ENCODE assay signal across 16 cellular contexts in the genomic region with DNA sequence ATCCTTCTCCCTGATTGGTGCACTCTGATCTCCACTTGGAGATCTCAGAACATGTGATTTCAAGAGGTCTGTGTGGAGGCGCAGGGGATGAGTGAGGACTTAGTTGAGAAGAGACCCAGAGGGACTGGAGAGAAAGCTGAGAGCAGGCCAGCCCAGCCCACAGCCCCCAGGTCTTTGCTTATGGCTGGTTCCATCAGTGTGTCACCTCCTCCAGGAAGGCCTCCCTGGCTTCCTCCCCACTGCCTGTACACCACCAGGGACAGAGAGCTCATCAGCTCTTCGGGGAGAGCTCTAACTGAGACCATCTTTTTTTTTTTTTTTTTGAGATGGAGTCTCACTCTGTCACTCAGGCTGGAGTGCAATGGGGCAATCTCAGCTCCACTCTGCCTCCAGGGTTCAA. TPM values are rescaled to one million over a fixed set of nuclear protein-coding genes. Genes with fewer than 3 reads are reported as not detected.
"Had no signal": no experiment of that assay in that cellular context is flagged by ENCODE, and none has a peak within 500 bp of the region (broad histone marks: within the 10 kb centered on the region; RNA-seq: fewer than 3 reads in every experiment).

No MANE protein-coding gene starts in this region.

- ATAC-seq: activated T-cell treated with anti-CD3 and anti-CD28 coated beads, Interleukin-2, amount 50 U/mL, for 72 hours; left colon had no signal

- H3K4me3 Mint-ChIP-seq: activated CD4-positive, alpha-beta memory T cell treated with anti-CD3 and anti-CD28 coated beads, Interleukin-2, amount 10 ng/mL, durations not matched to agents 7 days and 5 days had no signal

- H3K27me3 Mint-ChIP-seq: activated CD4-positive, alpha-beta memory T cell treated with anti-CD3 and anti-CD28 coated beads, Interleukin-2, amount 10 ng/mL, durations not matched to agents 7 days and 5 days; stimulated activated naive CD8-positive, alpha-beta T cell treated with anti-CD3 and anti-CD28 coated beads, Interleukin-15, Interleukin-2, amounts not matched to agents 100 ng/mL and 50 ng/mL, for 24 hours had no signal

- DNase-seq: activated CD4-positive, alpha-beta memory T cell treated with anti-CD3 and anti-CD28 coated beads, Interleukin-2, amount 10 ng/mL, durations not matched to agents 7 days and 5 days; activated CD8-positive, alpha-beta memory T cell treated with anti-CD3 and anti-CD28 coated beads, Interleukin-2, amount 50 U/mL, for 4 hours; activated gamma-delta T cell treated with Interleukin-2 at 50 U/mL for 16 hours; activated T-cell treated with anti-CD3 and anti-CD28 coated beads, Interleukin-2, amount 50 U/mL, for 72 hours; aorta; dorsolateral prefrontal cortex; left colon; nucleus accumbens; stimulated activated CD4-positive, alpha-beta T cell treated with anti-CD3 and anti-CD28 coated beads, Interleukin-2, amount 100 ng/mL, for 48 hours; T-helper 1 cell; trophoblast cell had no signal

- H3K9me3 Mint-ChIP-seq: activated CD4-positive, alpha-beta memory T cell treated with anti-CD3 and anti-CD28 coated beads, Interleukin-2, amount 10 ng/mL, durations not matched to agents 7 days and 5 days; activated T-cell treated with anti-CD3 and anti-CD28 coated beads, Interleukin-2, amount 50 U/mL, for 72 hours; stimulated activated naive CD8-positive, alpha-beta T cell treated with anti-CD3 and anti-CD28 coated beads, Interleukin-15, Interleukin-2, amounts not matched to agents 100 ng/mL and 50 ng/mL, for 24 hours had no signal

- H3K9me3 ChIP-seq: breast epithelium, suprapubic skin had no signal

- H3K4me3 ChIP-seq: breast epithelium, dorsolateral prefrontal cortex, lung, suprapubic skin had no signal

- H3K27ac Mint-ChIP-seq: activated CD4-positive, alpha-beta memory T cell treated with anti-CD3 and anti-CD28 coated beads, Interleukin-2, amount 10 ng/mL, durations not matched to agents 7 days and 5 days; activated T-cell treated with anti-CD3 and anti-CD28 coated beads, Interleukin-2, amount 50 U/mL, for 72 hours; stimulated activated naive CD8-positive, alpha-beta T cell treated with anti-CD3 and anti-CD28 coated beads, Interleukin-15, Interleukin-2, amounts not matched to agents 100 ng/mL and 50 ng/mL, for 24 hours had no signal

- H3K4me1 ChIP-seq: breast epithelium had no signal

- H3K36me3 ChIP-seq: breast epithelium, suprapubic skin had no signal

- H3K27ac ChIP-seq: breast epithelium, dorsolateral prefrontal cortex, suprapubic skin had no signal

- H3K27me3 ChIP-seq: breast epithelium, dorsolateral prefrontal cortex, suprapubic skin had no signal

RNA-seq across cellular contexts. Expression of gene P2RX1, which starts 3.4 kb away (rescaled TPM):
- total RNA-seq: chondrocyte had no signal
